In the genomic region with DNA sequence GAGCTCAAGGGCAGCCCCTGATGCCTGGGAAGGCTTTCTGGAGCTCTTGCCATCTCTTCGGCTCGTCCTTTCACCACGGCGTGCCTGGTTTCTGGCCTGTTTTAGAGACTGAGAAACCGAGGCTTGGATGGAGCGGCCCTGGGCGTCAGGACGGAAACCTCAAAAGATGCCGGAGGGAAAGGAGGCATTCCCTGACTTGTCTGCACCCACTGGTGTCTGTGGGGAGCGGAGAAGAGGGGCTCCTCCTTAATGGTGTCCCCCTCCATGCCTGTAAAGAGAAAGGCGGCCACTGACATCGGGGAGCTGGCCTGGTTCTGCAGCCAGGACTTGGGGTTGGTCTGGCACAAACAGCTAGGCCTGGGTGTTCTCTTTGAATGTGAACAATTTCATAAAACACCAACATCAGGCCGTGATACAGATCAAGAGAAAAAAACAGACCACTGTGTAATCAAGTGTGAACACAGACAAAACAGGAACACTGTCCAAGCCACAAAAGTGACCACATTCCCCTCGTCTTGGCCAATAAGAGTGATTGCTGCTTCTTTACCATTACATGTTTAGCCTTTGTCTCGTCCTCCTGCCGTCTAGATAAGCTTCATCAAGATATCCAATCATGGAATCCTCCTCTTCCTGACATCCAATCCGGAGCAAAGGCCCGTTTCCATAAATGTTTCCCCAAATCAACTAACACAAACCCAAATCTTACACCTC, we compare ENCODE assay signal across 8 cellular contexts. TPM values are rescaled to one million over a fixed set of nuclear protein-coding genes. Genes with fewer than 3 reads are reported as not detected.
DNase-seq lines count a peak whose midpoint lies in the region; ATAC-seq and TF ChIP-seq lines count a peak whose summit lies in the region.

No MANE protein-coding gene starts in this region.

- H3K27me3 ChIP-seq in CD8-positive, alpha-beta T cell (ENCODE audit: insufficient read depth, low read length), result no peaks in the 10 kb centered on the region
- no peaks in the 10 kb centered on the region for H3K27me3 ChIP-seq in esophagus muscularis mucosa
- H3K27me3 ChIP-seq in prostate gland (replicated peaks; ENCODE audit: insufficient read depth), result no peaks in the 10 kb centered on the region

- CTCF ChIA-PET in CD8-positive, alpha-beta T cell (lab: Charles Lee), result interaction anchor here (1.3 kb wide), 1 partner anchor 27 kb away, joined by 5 read pairs; no protein-coding TSS in a partner anchor

- TF ChIP-seq CTCF in CD8-positive, alpha-beta T cell (IDR thresholded peaks at IDR 0.05), result no peak
- TF ChIP-seq CTCF in esophagus muscularis mucosa (IDR thresholded peaks at IDR 0.05) (no peak), prostate gland (IDR thresholded peaks at IDR 0.05) (no peak)

- peak overlapping the region; percentile 33 for H3K4me3 ChIP-seq in CD8-positive, alpha-beta T cell (ENCODE audit: low read depth, low read length)
- peak overlapping the region; percentile 85 to 97 (median 91) for H3K4me3 ChIP-seq in esophagus muscularis mucosa
- peak overlapping the region; percentile 85 to 95 for H3K4me3 ChIP-seq in prostate gland

- H3K9me3 ChIP-seq in CD8-positive, alpha-beta T cell (ENCODE audit: low read length), result no peaks in the 10 kb centered on the region
- H3K9me3 ChIP-seq in esophagus muscularis mucosa, result no peaks in the 10 kb centered on the region
- H3K9me3 ChIP-seq in prostate gland, result no peaks in the 10 kb centered on the region

- no peak for TF ChIP-seq EP300 in esophagus muscularis mucosa (IDR thresholded peaks at IDR 0.05)

- peaks cover 6% of the 10 kb centered on the region for H3K36me3 Mint-ChIP-seq in CD8-positive, alpha-beta T cell

- intact Hi-C loops in CD8-positive, alpha-beta T cell (cut with DNase I, micrococcal nuclease), result loop anchor here (1.0 to 10.0 kb wide), 13 partner anchors 27 to 509 kb away; partner anchors contain the start of genes ASB1 (in 1 of the 2), PER2 (in 1 of the 2), SCLY (in 1 of the 2) and TRAF3IP1 (in 1 of the 2)
- intact Hi-C loops in esophagus muscularis mucosa (cut with DNase I) (loop anchor here (10.0 kb wide), 1 partner anchor 61 kb away; no protein-coding TSS in a partner anchor), prostate gland (cut with DNase I) (no loop called here)

- peaks cover 2% of the 10 kb centered on the region for H3K27me3 Mint-ChIP-seq in CD8-positive, alpha-beta T cell (ENCODE audit: low read depth)

- DNase-seq in CD8-positive, alpha-beta T cell, result no peak
- DNase-seq in SKM-1 (lab: John Stamatoyannopoulos, UW; ENCODE audit: unreplicated experiment) (peak; percentile 76), esophagus muscularis mucosa (ENCODE audit: extremely low spot score) (no peak), prostate gland (ENCODE audit: low spot score) (no peak), NCI-H510A treated with DMSO at 0.1 percent for 48 hours (lab: John Stamatoyannopoulos, UW) (no peak)
- DNase-seq in stimulated activated CD8-positive, alpha-beta memory T cell treated with anti-CD3 and anti-CD28 coated beads, Interleukin-4, amount 100 ng/mL, for 48 hours, result no peak

- H3K4me3 Mint-ChIP-seq in CD8-positive, alpha-beta T cell, result peak overlapping the region; percentile 83

- POLR2A ChIA-PET in CD8-positive, alpha-beta T cell (lab: Charles Lee), result interaction anchor here (0.8 to 1.1 kb wide), 3 partner anchors 9 to 43 kb away, joined by 3 read pairs; no protein-coding TSS in a partner anchor

- H3K27ac Mint-ChIP-seq in CD8-positive, alpha-beta T cell, result peak overlapping the region; percentile 92

- H3K36me3 ChIP-seq in CD8-positive, alpha-beta T cell (ENCODE audit: insufficient read depth, low read length), result peaks cover 4% of the 10 kb centered on the region
- H3K36me3 ChIP-seq in esophagus muscularis mucosa, result no peaks in the 10 kb centered on the region
- no peaks in the 10 kb centered on the region for H3K36me3 ChIP-seq in prostate gland

- H3K4me1 Mint-ChIP-seq in CD8-positive, alpha-beta T cell (ENCODE audit: low read depth), result peaks cover 39% of the 10 kb centered on the region

- WGBS in esophagus muscularis mucosa, result 62% methylated on average over 18 of the region's 18 CpGs
- 56% methylated on average over 18 of the region's 18 CpGs for WGBS in prostate gland

- H3K9me3 Mint-ChIP-seq in CD8-positive, alpha-beta T cell, result no peaks in the 10 kb centered on the region

- H3K4me1 ChIP-seq in CD8-positive, alpha-beta T cell (ENCODE audit: insufficient read depth, low read length), result peaks cover 37% of the 10 kb centered on the region
- H3K4me1 ChIP-seq in esophagus muscularis mucosa (peaks cover 27 to 42% (median 41%) of the 10 kb centered on the region in 4 donors), prostate gland (replicated peaks) (peaks cover 6% of the 10 kb centered on the region)

- peak overlapping the region; percentile 61 for H3K27ac ChIP-seq in CD8-positive, alpha-beta T cell (ENCODE audit: low read depth, low read length)
- H3K27ac ChIP-seq in esophagus muscularis mucosa (replicated peaks in 1 of 4) (peak overlapping the region; percentile 92 to 100 (median 96)), prostate gland (peak overlapping the region; percentile 70 to 93)

- ATAC-seq in CD8-positive, alpha-beta T cell, result no peak
- ATAC-seq in HG02588 (IDR thresholded peaks at IDR 0.05; ENCODE audit: unreplicated experiment) (peak; percentile 15), HG02571 (IDR thresholded peaks at IDR 0.05; ENCODE audit: unreplicated experiment) (no peak)

- TF ChIP-seq POLR2A in esophagus muscularis mucosa (IDR thresholded peaks at IDR 0.05; ENCODE audit: low read depth) (no peak), prostate gland (IDR thresholded peaks at IDR 0.05) (no peak)

RNA-seq across cellular contexts. Expression of gene ILKAP, which starts 0.6 kb away (rescaled TPM):
- 100 to 1,000 TPM; 133 to 144 TPM for total RNA-seq in CD8-positive, alpha-beta T cell
- total RNA-seq in esophagus muscularis mucosa, result 10 to 100 TPM; 27.3 to 36.0 (median 34.3) TPM
- total RNA-seq in prostate gland, result 10 to 100 TPM; 33.6 to 41.8 TPM

RNA-seq across cellular contexts. Expression of gene HES6, which starts 35.7 kb away (rescaled TPM):
- total RNA-seq in CD8-positive, alpha-beta T cell, result 1 to 10 TPM in 1 of 2 experiments, under 1 TPM in 1; 0.98 to 1.5 TPM
- total RNA-seq in esophagus muscularis mucosa (10 to 100 TPM; 10.2 to 17.0 (median 11.2) TPM), prostate gland (10 to 100 TPM in 1 of 2 donors, 1 to 10 TPM in 1; 2.9 to 17.7 TPM)

RNA-seq across cellular contexts. Expression of gene ERFE, which starts 45.4 kb away (rescaled TPM):
- not detected for total RNA-seq in CD8-positive, alpha-beta T cell
- total RNA-seq in esophagus muscularis mucosa (under 1 TPM in 2 of 4 donors, not detected in 2; 0.39 to 0.66 TPM), prostate gland (1 to 10 TPM in 1 of 2 donors, not detected in 1; 7.7 TPM)

Comparison
In these comparisons a context has a peak if more than half of its experiments do, and no peak if none do; other contexts are left out.
1. H3K4me3 ChIP-seq: peak in every context shown above with its lines; median percentile 91 in esophagus muscularis mucosa; 90 in prostate gland; 33 in CD8-positive, alpha-beta T cell.